10 cellular contexts compared by ENCODE assay signal in the genomic region with DNA sequence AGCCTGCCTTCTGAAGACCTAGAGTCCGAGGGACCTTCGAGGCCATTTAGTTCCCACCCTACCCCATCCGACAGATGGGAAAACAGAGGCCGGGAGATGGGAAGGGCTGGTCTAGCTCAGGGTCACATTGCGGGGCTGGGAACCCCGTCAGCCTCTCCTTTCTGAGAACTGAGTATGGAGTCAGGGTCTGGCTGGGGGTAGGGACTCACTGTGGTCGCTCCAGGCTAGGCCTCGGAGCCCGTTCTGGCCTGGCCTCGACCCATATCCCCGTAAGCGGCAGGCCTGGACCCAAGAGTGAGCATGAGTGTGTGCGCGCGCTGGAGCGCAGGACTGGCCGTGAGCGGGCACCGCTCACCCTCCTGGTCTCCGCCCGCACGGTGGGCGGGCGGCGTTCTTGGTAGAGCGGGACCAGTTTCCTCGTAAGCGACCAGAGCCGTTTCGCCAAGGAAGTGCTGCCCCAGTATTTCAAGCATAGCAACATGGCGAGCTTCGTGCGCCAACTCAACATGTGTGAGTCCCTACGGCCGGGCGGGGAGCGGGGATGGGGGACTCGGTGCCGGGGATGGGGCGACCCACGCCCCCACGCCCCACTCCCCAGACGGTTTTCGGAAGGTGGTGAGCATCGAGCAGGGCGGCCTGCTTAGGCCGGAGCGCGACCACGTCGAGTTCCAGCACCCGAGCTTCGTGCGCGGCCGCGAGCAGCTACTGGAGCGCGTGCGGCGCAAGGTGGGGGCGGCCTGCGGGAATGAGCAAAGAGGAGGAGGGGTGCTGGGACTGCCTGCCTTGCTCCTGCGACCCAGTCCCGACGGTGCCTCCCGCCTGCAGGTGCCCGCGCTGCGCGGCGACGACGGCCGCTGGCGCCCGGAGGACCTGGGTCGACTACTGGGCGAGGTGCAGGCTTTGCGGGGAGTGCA. TPM values are rescaled to one million over a fixed set of nuclear protein-coding genes. Genes with fewer than 3 reads are reported as not detected.
A peak's percentile ranks its signal among the peaks of the same experiment; 100 is the strongest.
DNase-seq lines count a peak whose midpoint lies in the region; ATAC-seq and TF ChIP-seq lines count a peak whose summit lies in the region.
"Had no signal": no experiment of that assay in that cellular context is flagged by ENCODE, and none has a peak within 500 bp of the region (broad histone marks: within the 10 kb centered on the region; RNA-seq: fewer than 3 reads in every experiment).

No MANE protein-coding gene starts in this region.

- H2BK15ac ChIP-seq in mesendoderm (replicated peaks; ENCODE audit: low read depth) = no peak overlapping the region

- H3K56ac ChIP-seq in mesendoderm (ENCODE audit: low read length) = peak overlapping the region; percentile 64

- no peak overlapping the region for H4K8ac ChIP-seq in mesendoderm (ENCODE audit: low read depth, low read length)

- no peaks in the 10 kb centered on the region for H3K4me1 ChIP-seq in mesendoderm (ENCODE audit: control insufficient read depth, low read depth, low read length)
- H3K4me1 ChIP-seq in thoracic aorta (ENCODE audit: control insufficient read depth in 1 of 2, low read depth in 2 of 2) = peaks cover 39 to 64% of the 10 kb centered on the region in 2 donors

- H3K4me3 Mint-ChIP-seq in activated T-cell treated with anti-CD3 and anti-CD28 coated beads, Interleukin-2, amount 50 U/mL, for 4 hours = peak overlapping the region; percentile 21
- no peak overlapping the region for H3K4me3 Mint-ChIP-seq in activated T-cell treated with anti-CD3 and anti-CD28 coated beads, Interleukin-2, amount 50 U/mL, for 24 hours
- peak overlapping the region; percentile 35 for H3K4me3 Mint-ChIP-seq in chondrocyte (ENCODE audit: unreplicated experiment)

- H3K36me3 ChIP-seq in mesendoderm (ENCODE audit: control insufficient read depth, insufficient read depth, low read length) (no peaks in the 10 kb centered on the region), thoracic aorta (no peaks in the 10 kb centered on the region)

- no peaks in the 10 kb centered on the region for H3K79me1 ChIP-seq in mesendoderm (ENCODE audit: low read length)

- H3K27me3 Mint-ChIP-seq in activated T-cell treated with anti-CD3 and anti-CD28 coated beads, Interleukin-2, amount 50 U/mL, for 4 hours (ENCODE audit: low read depth) = peaks cover 69% of the 10 kb centered on the region
- H3K27me3 Mint-ChIP-seq in activated T-cell treated with anti-CD3 and anti-CD28 coated beads, Interleukin-2, amount 50 U/mL, for 24 hours = peaks cover 83% of the 10 kb centered on the region
- peaks cover 13% of the 10 kb centered on the region for H3K27me3 Mint-ChIP-seq in chondrocyte (ENCODE audit: low read depth)

- no peak overlapping the region for H2BK120ac ChIP-seq in mesendoderm (ENCODE audit: low read depth, low read length)

- peaks cover 35% of the 10 kb centered on the region for H3K4me1 Mint-ChIP-seq in activated T-cell treated with anti-CD3 and anti-CD28 coated beads, Interleukin-2, amount 50 U/mL, for 4 hours (ENCODE audit: low read depth)
- peaks cover 49% of the 10 kb centered on the region for H3K4me1 Mint-ChIP-seq in activated T-cell treated with anti-CD3 and anti-CD28 coated beads, Interleukin-2, amount 50 U/mL, for 24 hours (ENCODE audit: low read depth)
- peaks cover 34% of the 10 kb centered on the region for H3K4me1 Mint-ChIP-seq in chondrocyte (ENCODE audit: low read depth)

- H3K27ac Mint-ChIP-seq in activated T-cell treated with anti-CD3 and anti-CD28 coated beads, Interleukin-2, amount 50 U/mL, for 24 hours = no peak overlapping the region
- H3K27ac Mint-ChIP-seq in chondrocyte (ENCODE audit: unreplicated experiment) = no peak overlapping the region

- H3K27ac ChIP-seq in mesendoderm (ENCODE audit: low read depth, low read length) = no peak overlapping the region
- H3K27ac ChIP-seq in thoracic aorta = peak overlapping the region in 1 of 2 donors; percentile 77

- no peaks in the 10 kb centered on the region for H3K36me3 Mint-ChIP-seq in activated T-cell treated with anti-CD3 and anti-CD28 coated beads, Interleukin-2, amount 50 U/mL, for 4 hours (ENCODE audit: insufficient read depth)
- peaks cover 6% of the 10 kb centered on the region for H3K36me3 Mint-ChIP-seq in activated T-cell treated with anti-CD3 and anti-CD28 coated beads, Interleukin-2, amount 50 U/mL, for 24 hours (ENCODE audit: low read depth)
- H3K36me3 Mint-ChIP-seq in chondrocyte (ENCODE audit: low read depth) = no peaks in the 10 kb centered on the region

- H3K4me2 ChIP-seq in mesendoderm (ENCODE audit: low read length) = peak overlapping the region; percentile 38

- H4K5ac ChIP-seq in mesendoderm (ENCODE audit: low read length) = no peak overlapping the region

- WGBS in mesendoderm (ENCODE audit: extremely low coverage, insufficient coverage, low lambda C conversion rate) = no CpG with 5 or more reads among the region's 80 CpGs

- H3K9ac ChIP-seq in mesendoderm (ENCODE audit: low read length) = no peak overlapping the region

- H3K27me3 ChIP-seq in mesendoderm (ENCODE audit: insufficient read depth, low read length, poor library complexity) (peaks cover 72% of the 10 kb centered on the region), thoracic aorta (replicated peaks; ENCODE audit: insufficient read depth) (no peaks in the 10 kb centered on the region)
- H3K27me3 ChIP-seq: body of pancreas had no signal

- no peak for DNase-seq in activated T-cell treated with anti-CD3 and anti-CD28 coated beads, Interleukin-2, amount 50 U/mL, for 4 hours
- no peak for DNase-seq in activated T-cell treated with anti-CD3 and anti-CD28 coated beads, Interleukin-2, amount 50 U/mL, for 24 hours
- DNase-seq in chondrocyte (ENCODE audit: low spot score) = no peak
- peak; percentile 55 for DNase-seq in mesendoderm
- DNase-seq in thoracic aorta (ENCODE audit: low spot score) = no peak
- DNase-seq in GM20000 (ENCODE audit: low spot score) = no peak
- no peak for DNase-seq in NCI-H1436 treated with DMSO at 0.1 percent for 48 hours (lab: John Stamatoyannopoulos, UW)
- no peak for DNase-seq in GM13977 (ENCODE audit: low spot score)
- DNase-seq: stimulated activated CD4-positive, alpha-beta T cell treated with anti-CD3 and anti-CD28 coated beads, Interleukin-4, amount 100 ng/mL, for 24 hours had no signal

- TF ChIP-seq CTCF in chondrocyte (IDR thresholded peaks at IDR 0.05) (no peak), thoracic aorta (IDR thresholded peaks at IDR 0.05) (no peak), GM20000 (IDR thresholded peaks at IDR 0.05; ENCODE audit: extremely low read depth, missing control alignments) (no peak), GM13977 (IDR thresholded peaks at IDR 0.05; ENCODE audit: extremely low read depth, insufficient read depth, missing control alignments) (no peak)

- no peak overlapping the region for H2BK5ac ChIP-seq in mesendoderm (ENCODE audit: low read length)

- no peak overlapping the region for H2AK5ac ChIP-seq in mesendoderm (ENCODE audit: low read length)

- H3K9me3 ChIP-seq in thoracic aorta = no peaks in the 10 kb centered on the region
- H3K9me3 ChIP-seq: body of pancreas had no signal

- in situ Hi-C loops in GM13977 (cut with MboI; ENCODE audit: low pct_unique_long_range_greater_than_20kb, low sequenced_read_pairs, unreplicated experiment) = no loop called here

- H3K18ac ChIP-seq in mesendoderm (ENCODE audit: low read length) = no peak overlapping the region

- no peak for ATAC-seq in activated T-cell treated with anti-CD3 and anti-CD28 coated beads, Interleukin-2, amount 50 U/mL, for 4 hours
- no peak for ATAC-seq in thoracic aorta (ENCODE audit: insufficient number of reproducible peaks, low FRiP score, low read depth)

- H3K23ac ChIP-seq in mesendoderm (ENCODE audit: low read length) = peak overlapping the region; percentile 61

- H3K4me3 ChIP-seq in mesendoderm (ENCODE audit: low read length) = no peak overlapping the region
- H3K4me3 ChIP-seq in thoracic aorta = peak overlapping the region; percentile 75
- H3K4me3 ChIP-seq: body of pancreas had no signal

- H3K9me3 Mint-ChIP-seq in activated T-cell treated with anti-CD3 and anti-CD28 coated beads, Interleukin-2, amount 50 U/mL, for 4 hours = no peaks in the 10 kb centered on the region
- no peaks in the 10 kb centered on the region for H3K9me3 Mint-ChIP-seq in activated T-cell treated with anti-CD3 and anti-CD28 coated beads, Interleukin-2, amount 50 U/mL, for 24 hours
- H3K9me3 Mint-ChIP-seq in chondrocyte (ENCODE audit: low read depth) = no peaks in the 10 kb centered on the region

- H3K4ac ChIP-seq in mesendoderm (ENCODE audit: low read depth, low read length) = no peak overlapping the region

- no peaks in the 10 kb centered on the region for H3K79me2 ChIP-seq in mesendoderm (ENCODE audit: control insufficient read depth, insufficient read depth, low read length)

RNA-seq across cellular contexts. Expression of a gene that starts 0.8 kb away (rescaled TPM):
- total RNA-seq in activated T-cell treated with anti-CD3 and anti-CD28 coated beads, Interleukin-2, amount 50 U/mL, for 4 hours = 1 to 10 TPM; 2.8 to 6.1 (median 4.0) TPM
- total RNA-seq in chondrocyte (11.6 to 19.0 TPM (median 15.7 TPM) in 3 replicates), thoracic aorta (10 to 100 TPM; 44.1 to 87.5 TPM)
- not detected for polyA plus RNA-seq in mesendoderm (2013, experiment 1 of 2)
- polyA plus RNA-seq in mesendoderm (2013, experiment 2 of 2) = not detected

RNA-seq across cellular contexts. Expression of a gene that starts 5.0 kb away (rescaled TPM):
- 1 to 10 TPM in 2 of 3 donors, under 1 TPM in 1; 0.99 to 3.7 (median 1.4) TPM for total RNA-seq in activated T-cell treated with anti-CD3 and anti-CD28 coated beads, Interleukin-2, amount 50 U/mL, for 4 hours
- total RNA-seq in chondrocyte = 21.9 to 34.6 TPM (median 31.2 TPM) in 3 replicates
- polyA plus RNA-seq in mesendoderm (2013, experiment 1 of 2) = 1.3 TPM
- 1.1 TPM for polyA plus RNA-seq in mesendoderm (2013, experiment 2 of 2)
- 10 to 100 TPM; 43.5 to 80.8 TPM for total RNA-seq in thoracic aorta

RNA-seq across cellular contexts. Expression of a gene that starts 5.6 kb away (rescaled TPM):
- total RNA-seq in activated T-cell treated with anti-CD3 and anti-CD28 coated beads, Interleukin-2, amount 50 U/mL, for 4 hours = 1 to 10 TPM; 4.8 to 8.9 (median 6.1) TPM
- total RNA-seq in chondrocyte = 14.6 to 17.5 TPM (median 16.0 TPM) in 3 replicates
- 0.08 TPM for polyA plus RNA-seq in mesendoderm (2013, experiment 1 of 2)
- polyA plus RNA-seq in mesendoderm (2013, experiment 2 of 2) = 0.06 TPM
- 10 to 100 TPM; 25.6 to 40.2 TPM for total RNA-seq in thoracic aorta

RNA-seq across cellular contexts. Expression of a gene that starts 5.7 kb away (rescaled TPM):
- 10 to 100 TPM; 16.0 to 20.3 (median 17.4) TPM for total RNA-seq in activated T-cell treated with anti-CD3 and anti-CD28 coated beads, Interleukin-2, amount 50 U/mL, for 4 hours
- total RNA-seq in chondrocyte (16.6 to 20.0 TPM (median 19.1 TPM) in 3 replicates), thoracic aorta (10 to 100 TPM; 18.4 to 52.1 TPM)
- polyA plus RNA-seq in mesendoderm (2013, experiment 1 of 2) = 0.15 TPM
- 0.08 TPM for polyA plus RNA-seq in mesendoderm (2013, experiment 2 of 2)

RNA-seq across cellular contexts. Expression of a gene that starts 14.6 kb away (rescaled TPM):
- 1 to 10 TPM; 1.3 to 1.9 (median 1.3) TPM for total RNA-seq in activated T-cell treated with anti-CD3 and anti-CD28 coated beads, Interleukin-2, amount 50 U/mL, for 4 hours
- 39.9 to 64.4 TPM (median 41.4 TPM) in 3 replicates for total RNA-seq in chondrocyte
- polyA plus RNA-seq in mesendoderm (2013, experiment 1 of 2) = 2.2 TPM
- polyA plus RNA-seq in mesendoderm (2013, experiment 2 of 2) = 2.0 TPM
- 10 to 100 TPM; 33.5 to 59.6 TPM for total RNA-seq in thoracic aorta
